In genomic region chr3:179038216-179038898, GRCh38 we compare ENCODE assay signal across 1 cellular context.
TF ChIP-seq lines count a peak whose summit lies in the region.

No MANE protein-coding gene starts in this region.

TF ChIP-seq in IMR-90, 13 proteins besides CTCF, POLR2A, EP300 and RAD21:
- TF ChIP-seq FOS (IDR thresholded peaks at IDR 0.05; ENCODE audit: low read depth, low read length) (no peak), MAZ (IDR thresholded peaks at IDR 0.05; ENCODE audit: borderline replicate concordance, low read depth, low read length) (no peak), NFE2L2 (IDR thresholded peaks at IDR 0.05; ENCODE audit: low read depth, low read length) (no peak), CEBPB (IDR thresholded peaks at IDR 0.05; ENCODE audit: low read depth, low read length) (no peak), BHLHE40 (IDR thresholded peaks at IDR 0.05; ENCODE audit: low read depth, low read length) (no peak), USF2 (IDR thresholded peaks at IDR 0.05; ENCODE audit: low read depth, low read length) (no peak), MAFK (IDR thresholded peaks at IDR 0.05; ENCODE audit: low read depth, low read length) (no peak), ELK1 (IDR thresholded peaks at IDR 0.05; ENCODE audit: borderline replicate concordance, low read depth, low read length) (no peak), RCOR1 (IDR thresholded peaks at IDR 0.05; ENCODE audit: insufficient replicate concordance, low read length) (no peak), RFX5 (IDR thresholded peaks at IDR 0.05; ENCODE audit: low read depth, low read length) (no peak), MXI1 (IDR thresholded peaks at IDR 0.05; ENCODE audit: borderline replicate concordance, low read depth, low read length) (no peak), CHD1 (IDR thresholded peaks at IDR 0.05; ENCODE audit: low read depth, low read length) (no peak), SMC3 (IDR thresholded peaks at IDR 0.05; ENCODE audit: low read depth, low read length) (no peak)
